9 cellular contexts compared by ENCODE assay signal in the genomic region with DNA sequence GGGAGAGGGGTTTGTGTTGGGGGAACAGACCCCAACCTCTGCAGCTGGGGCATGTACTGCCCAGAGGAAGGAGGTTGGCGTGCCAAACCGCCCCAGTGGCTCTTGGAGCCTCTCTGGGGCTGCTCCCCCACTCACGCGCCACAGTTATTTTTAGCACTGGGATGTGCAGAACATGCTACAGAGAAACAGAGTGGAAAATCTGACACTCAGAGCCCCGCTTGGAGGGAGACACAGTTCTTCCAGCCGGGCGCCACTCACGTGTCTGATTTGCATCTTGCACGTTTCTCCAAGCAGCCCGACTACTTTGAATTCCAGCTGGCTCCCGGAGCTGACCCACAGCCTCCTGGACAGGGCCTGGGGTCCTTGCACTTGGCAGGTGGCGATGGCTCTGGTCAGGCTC.
DNase-seq lines count a peak whose midpoint lies in the region; ATAC-seq, FAIRE-seq and TF ChIP-seq lines count a peak whose summit lies in the region.
"Had no signal": no experiment of that assay in that cellular context is flagged by ENCODE, and none has a peak within 500 bp of the region (broad histone marks: within the 10 kb centered on the region; RNA-seq: fewer than 3 reads in every experiment).

No MANE protein-coding gene starts in this region.

- H3F3A ChIP-seq in DOHH2 (ENCODE audit: control insufficient read depth, insufficient read depth), result no peaks in the 10 kb centered on the region

- no peaks in the 10 kb centered on the region for H4K20me1 ChIP-seq in DOHH2 (ENCODE audit: control insufficient read depth, insufficient read depth, low read depth, low read length)

- H3K9me3 ChIP-seq in DOHH2 (ENCODE audit: control insufficient read depth, insufficient read depth, low read length) (no peaks in the 10 kb centered on the region), pancreas (no peaks in the 10 kb centered on the region)

- DNase-seq in NCI-H2227 (lab: John Stamatoyannopoulos, UW; ENCODE audit: unreplicated experiment) (peak; percentile 22), fibroblast of pulmonary artery (ENCODE audit: low read depth) (peak; percentile 51), pancreas (peak in 2 of 6 donors; percentile 7 to 41), NCI-H1417 treated with DMSO at 0.1 percent for 48 hours (lab: John Stamatoyannopoulos, UW) (no peak)
- DNase-seq: cerebellar nuclear complex had no signal

- no peaks in the 10 kb centered on the region for H3K79me2 ChIP-seq in DOHH2 (ENCODE audit: control insufficient read depth, low read length)

- peak overlapping the region; percentile 33; the same call in 1 of the 2 replicates for H3K4me2 ChIP-seq in DOHH2 (ENCODE audit: low read length)

- intact Hi-C loops in pancreas (cut with DNase I), result no loop called here

- 62 to 79% methylated on average over 12 of the region's 12 CpGs for WGBS in pancreas, 2 donors

- ATAC-seq in pancreas (peak in 3 of 4 donors; percentile 42 to 71 (median 69)), GM19023 (IDR thresholded peaks at IDR 0.05; ENCODE audit: unreplicated experiment) (no peak), GM18867 (IDR thresholded peaks at IDR 0.05; ENCODE audit: unreplicated experiment) (no peak), GM18868 (IDR thresholded peaks at IDR 0.05; ENCODE audit: unreplicated experiment) (no peak)

- TF ChIP-seq CTCF in DOHH2 (IDR thresholded peaks at IDR 0.05; ENCODE audit: low read depth, low read length, poor library complexity, severe bottlenecking), result no peak
- TF ChIP-seq CTCF in fibroblast of pulmonary artery (IDR thresholded peaks at IDR 0.05; ENCODE audit: low read length, missing control alignments), result no peak
- TF ChIP-seq CTCF in pancreas (IDR thresholded peaks at IDR 0.05), result no peak

- no peaks in the 10 kb centered on the region for H3K27me3 ChIP-seq in DOHH2 (ENCODE audit: control insufficient read depth, low read length)
- H3K27me3 ChIP-seq in pancreas, result no peaks in the 10 kb centered on the region

- H3K4me1 ChIP-seq in DOHH2 (ENCODE audit: control insufficient read depth, low read length) (peaks cover 12% of the 10 kb centered on the region), pancreas (no peaks in the 10 kb centered on the region)

- H3K9me2 ChIP-seq in DOHH2 (replicated peaks; ENCODE audit: control insufficient read depth, low read length), result no peaks in the 10 kb centered on the region

- H3K36me3 ChIP-seq in DOHH2 (ENCODE audit: control insufficient read depth, low read length) (no peaks in the 10 kb centered on the region), pancreas (no peaks in the 10 kb centered on the region)

- FAIRE-seq in pancreas (lab: Jason Lieb, UNC), result no peak

- no peak overlapping the region for H3K27ac ChIP-seq in DOHH2 (ENCODE audit: low read depth, low read length)
- no peak overlapping the region for H3K27ac ChIP-seq in pancreas

- H3K4me3 ChIP-seq in DOHH2 (ENCODE audit: low read length) (no peak overlapping the region), fibroblast of pulmonary artery (replicated peaks; ENCODE audit: low read depth, low read length) (no peak overlapping the region), pancreas (no peak overlapping the region)

Comparison
In these comparisons a context has a peak if more than half of its experiments do, and no peak if none do; other contexts are left out.
1. ATAC-seq: peak in pancreas (3 of 4); none in GM19023 (single experiment), GM18867 (single experiment) and GM18868 (single experiment).